In the genomic region with DNA sequence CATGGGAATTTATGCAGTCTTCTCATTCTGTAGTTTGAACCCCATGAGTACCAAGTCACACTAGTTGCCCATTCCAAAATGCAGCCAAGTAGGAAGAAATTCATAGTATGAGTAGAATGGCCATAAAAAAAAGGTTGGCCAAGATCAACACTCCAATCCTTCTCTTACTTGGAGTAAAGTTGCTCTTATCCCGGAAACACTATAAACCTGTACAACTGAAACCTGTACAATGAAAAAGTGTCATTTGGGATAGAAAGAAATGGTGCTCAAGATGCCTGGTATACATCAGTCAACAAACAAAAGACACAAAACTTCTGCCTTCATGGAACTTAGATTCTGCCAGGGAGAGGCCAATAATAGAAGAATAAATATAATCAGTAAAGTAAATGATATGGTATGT, we compare ENCODE assay signal across 5 cellular contexts.
"Had no signal": no experiment of that assay in that cellular context is flagged by ENCODE, and none has a peak within 500 bp of the region (broad histone marks: within the 10 kb centered on the region; RNA-seq: fewer than 3 reads in every experiment).

No MANE protein-coding gene starts in this region.

- DNase-seq: IMR-90 had no signal

- H3K4me3 ChIP-seq: K562 had no signal

- H3K36me3 Mint-ChIP-seq: IgD-negative memory B cell had no signal

- H3K27ac ChIP-seq: HL-60 had no signal

- H3K27me3 Mint-ChIP-seq: IgD-negative memory B cell had no signal

- ATAC-seq: HepG2, K562 had no signal

- H3K27ac Mint-ChIP-seq: IgD-negative memory B cell had no signal

- H3K4me1 Mint-ChIP-seq: IgD-negative memory B cell had no signal
